29 cellular contexts compared by ENCODE assay signal in the genomic region with DNA sequence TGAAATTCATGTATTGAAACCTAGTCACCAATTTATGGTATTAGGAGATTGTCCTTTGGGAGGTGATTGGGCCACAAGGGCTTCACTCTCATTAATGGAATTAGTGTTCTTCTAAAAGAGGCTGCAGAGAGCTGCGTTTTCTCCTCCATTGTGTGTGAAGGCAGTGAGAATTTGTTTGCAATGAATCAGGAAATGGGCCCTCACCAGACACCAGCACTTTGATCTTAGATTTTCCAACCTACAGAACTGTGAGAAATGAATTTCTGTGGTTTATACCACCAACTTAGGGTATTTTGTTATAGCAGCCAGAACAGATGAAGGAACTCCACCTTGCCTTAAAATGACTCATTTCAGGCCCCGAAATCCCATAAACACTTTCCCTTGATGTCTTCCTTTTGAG.
"Had no signal": no experiment of that assay in that cellular context is flagged by ENCODE, and none has a peak within 500 bp of the region (broad histone marks: within the 10 kb centered on the region; RNA-seq: fewer than 3 reads in every experiment).

No MANE protein-coding gene starts in this region.

- H3K36me3 ChIP-seq: MG63, Peyer's patch, SJCRH30 had no signal

- H3K9me3 Mint-ChIP-seq: brain had no signal

- H3K9me3 ChIP-seq: MG63, Peyer's patch, SJCRH30, SK-N-SH had no signal

- H3K4me3 ChIP-seq: MG63, Peyer's patch, SJCRH30 had no signal

- FAIRE-seq: astrocyte had no signal

- H3K27ac ChIP-seq: Peyer's patch, RWPE1, SJCRH30 had no signal

- DNase-seq: activated B cell treated with CpG ODN at 0.5 μM for 24 hours; activated CD4-positive, alpha-beta memory T cell treated with anti-CD3 and anti-CD28 coated beads for 36 hours; activated CD4-positive, alpha-beta T cell treated with anti-CD3 and anti-CD28 coated beads, Interleukin-2, amount 10 ng/mL, durations not matched to agents 7 days and 5 days; activated CD8-positive, alpha-beta memory T cell treated with anti-CD3 and anti-CD28 coated beads for 24 hours; activated effector memory CD4-positive, alpha-beta T cell treated with anti-CD3 and anti-CD28 coated beads, Interleukin-2, amount 50 U/mL, for 16 hours; activated naive CD4-positive, alpha-beta T cell treated with Interleukin-2 at 50 U/mL for 16 hours; activated T-cell treated with anti-CD3 and anti-CD28 coated beads, Interleukin-2, amount 50 U/mL, for 4 hours; amygdala; cortex of kidney; MG63; MV-4-11; NCI-H1092 treated with DMSO at 0.1 percent for 48 hours; NCI-H1436; NCI-H1694 treated with DMSO at 0.1 percent for 48 hours; NCI-H2029 treated with DMSO at 0.1 percent for 48 hours; NCI-H345; NCI-H510A; NCI-H526 treated with DMSO at 0.1 percent for 48 hours; Peyer's patch; Right ventricle myocardium superior; SJCRH30; SK-N-SH; T-helper 17 cell; T-helper 9 cell had no signal

- H3K27ac Mint-ChIP-seq: activated B cell treated with CpG ODN at 0.5 μM for 24 hours; activated CD4-positive, alpha-beta memory T cell treated with anti-CD3 and anti-CD28 coated beads for 36 hours; activated CD4-positive, alpha-beta T cell treated with anti-CD3 and anti-CD28 coated beads, Interleukin-2, amount 10 ng/mL, durations not matched to agents 7 days and 5 days; activated naive CD8-positive, alpha-beta T cell; brain; T-helper 17 cell had no signal

- H3K27me3 Mint-ChIP-seq: activated B cell treated with CpG ODN at 0.5 μM for 24 hours; activated CD4-positive, alpha-beta memory T cell treated with anti-CD3 and anti-CD28 coated beads for 36 hours; activated CD4-positive, alpha-beta T cell treated with anti-CD3 and anti-CD28 coated beads, Interleukin-2, amount 10 ng/mL, durations not matched to agents 7 days and 5 days; activated naive CD8-positive, alpha-beta T cell; central memory CD8-positive, alpha-beta T cell; T-helper 17 cell had no signal

- H3K27me3 ChIP-seq: MG63, Peyer's patch, SJCRH30 had no signal

- H3K4me2 ChIP-seq: SK-N-SH had no signal

- H3K36me3 Mint-ChIP-seq: activated CD4-positive, alpha-beta memory T cell treated with anti-CD3 and anti-CD28 coated beads for 36 hours; activated naive CD8-positive, alpha-beta T cell; brain had no signal

- H3K4me1 ChIP-seq: Peyer's patch, SJCRH30 had no signal

- H3K4me1 Mint-ChIP-seq: activated B cell treated with CpG ODN at 0.5 μM for 24 hours; activated CD4-positive, alpha-beta T cell treated with anti-CD3 and anti-CD28 coated beads, Interleukin-2, amount 10 ng/mL, durations not matched to agents 7 days and 5 days; central memory CD8-positive, alpha-beta T cell; T-helper 17 cell had no signal

- ATAC-seq: activated T-cell treated with anti-CD3 and anti-CD28 coated beads, Interleukin-2, amount 50 U/mL, for 4 hours; T-helper 17 cell had no signal

- H3K9me2 ChIP-seq: SK-N-SH had no signal

- H3K4me3 Mint-ChIP-seq: activated B cell treated with CpG ODN at 0.5 μM for 24 hours; activated CD4-positive, alpha-beta memory T cell treated with anti-CD3 and anti-CD28 coated beads for 36 hours; activated CD4-positive, alpha-beta T cell treated with anti-CD3 and anti-CD28 coated beads, Interleukin-2, amount 10 ng/mL, durations not matched to agents 7 days and 5 days; activated naive CD8-positive, alpha-beta T cell; activated T-cell treated with anti-CD3 and anti-CD28 coated beads, Interleukin-2, amount 50 U/mL, for 4 hours; brain; central memory CD8-positive, alpha-beta T cell; T-helper 17 cell had no signal

- H3K9ac ChIP-seq: SK-N-SH had no signal
